8 cellular contexts compared by ENCODE assay signal in genomic region chr11:4093519-4094347, GRCh38. TPM values are rescaled to one million over a fixed set of nuclear protein-coding genes. Genes with fewer than 3 reads are reported as not detected.
DNase-seq lines count a peak whose midpoint lies in the region; ATAC-seq and TF ChIP-seq lines count a peak whose summit lies in the region.

No MANE protein-coding gene starts in this region.

- H3K9me3 Mint-ChIP-seq in activated naive CD4-positive, alpha-beta T cell treated with anti-CD3 and anti-CD28 coated beads, Interleukin-2, amount 50 U/mL, for 72 hours, result no peaks in the 10 kb centered on the region
- H3K9me3 Mint-ChIP-seq in stimulated activated naive B cell treated with anti-CD40 and anti-IgM and Interleukin-4, amounts not matched to agents 10 μg/mL and 1 μg/mL and 100 μg/mL, for 72 hours, result no peaks in the 10 kb centered on the region

- POLR2A ChIA-PET in AG04449 (lab: Yijun Ruan, JAX), result no interaction called here
- POLR2A ChIA-PET in HEK293 (lab: Yijun Ruan, JAX), result no interaction called here

- H3K9me3 ChIP-seq in HEK293 (ENCODE audit: control insufficient read depth, insufficient read depth, low read depth, low read length) (no peaks in the 10 kb centered on the region), iPS DF 6.9 (ENCODE audit: control insufficient read depth, insufficient read depth, low read length) (no peaks in the 10 kb centered on the region)

- peaks cover 0 to 33% of the 10 kb centered on the region in 2 experiments; a peak in 1 of 3 replicates for H3K36me3 ChIP-seq in HEK293 (ENCODE audit: control insufficient read depth in 2 of 2, insufficient read depth in 1 of 2, low read length in 2 of 2)
- H3K36me3 ChIP-seq in iPS DF 6.9 (ENCODE audit: control insufficient read depth, insufficient read depth, low read length), result no peaks in the 10 kb centered on the region

- H3K4me3 ChIP-seq in AG04449 (ENCODE audit: low read depth, low read length), result peak overlapping the region; percentile 93
- peak overlapping the region; percentile 98 for H3K4me3 ChIP-seq in HEK293 (ENCODE audit: low read depth, low read length)
- H3K4me3 ChIP-seq in iPS DF 6.9 (ENCODE audit: low read length), result peak overlapping the region; percentile 99; the same call in 1 of the 2 replicates

- H3K4me1 Mint-ChIP-seq in stimulated activated naive B cell treated with anti-CD40 and anti-IgM and Interleukin-4, amounts not matched to agents 10 μg/mL and 1 μg/mL and 100 μg/mL, for 72 hours, result peaks cover 16 to 29% of the 10 kb centered on the region in 2 donors

- no peak for TF ChIP-seq CTCF in AG04449 (IDR thresholded peaks at IDR 0.05; ENCODE audit: insufficient read depth, low read length, missing control alignments)
- no peak for TF ChIP-seq CTCF in HEK293 (tag by site-specific recombination; IDR thresholded peaks at IDR 0.05)

- no peaks in the 10 kb centered on the region for H3K27me3 ChIP-seq in iPS DF 6.9 (ENCODE audit: control insufficient read depth, insufficient read depth, low read length)

- peak overlapping the region; percentile 85 for H3K27ac ChIP-seq in HEK293 (ENCODE audit: extremely low read depth, low read depth, low read length)
- no peak overlapping the region for H3K27ac ChIP-seq in iPS DF 6.9 (ENCODE audit: low read length)

- CTCF ChIA-PET in AG04449 (lab: Yijun Ruan, JAX), result interaction anchor here (1.2 to 2.0 kb wide), 2 partner anchors 21 to 244 kb away, joined by 4 to 8 read pairs; no protein-coding TSS in a partner anchor
- CTCF ChIA-PET in HEK293 (lab: Yijun Ruan, JAX), result interaction anchor here (0.6 to 0.7 kb wide), 2 partner anchors 129 to 732 kb away, joined by 3 read pairs; no protein-coding TSS in a partner anchor

- H3K36me3 Mint-ChIP-seq in activated naive CD4-positive, alpha-beta T cell treated with anti-CD3 and anti-CD28 coated beads, Interleukin-2, amount 50 U/mL, for 72 hours, result peaks cover 22 to 37% of the 10 kb centered on the region in 2 donors
- H3K36me3 Mint-ChIP-seq in stimulated activated naive B cell treated with anti-CD40 and anti-IgM and Interleukin-4, amounts not matched to agents 10 μg/mL and 1 μg/mL and 100 μg/mL, for 72 hours, result peaks cover 14 to 39% of the 10 kb centered on the region in 2 donors

- H3K4me3 Mint-ChIP-seq in stimulated activated naive B cell treated with anti-CD40 and anti-IgM and Interleukin-4, amounts not matched to agents 10 μg/mL and 1 μg/mL and 100 μg/mL, for 72 hours, result peak overlapping the region; percentile 94 to 98

- no peaks in the 10 kb centered on the region for H3K27me3 Mint-ChIP-seq in stimulated activated naive B cell treated with anti-CD40 and anti-IgM and Interleukin-4, amounts not matched to agents 10 μg/mL and 1 μg/mL and 100 μg/mL, for 72 hours

- ATAC-seq in activated naive CD4-positive, alpha-beta T cell treated with anti-CD3 and anti-CD28 coated beads, Interleukin-2, amount 50 U/mL, for 72 hours, result no peak
- peak in 1 of 2 donors; percentile 16 for ATAC-seq in stimulated activated naive B cell treated with anti-CD40 and anti-IgM and Interleukin-4, amounts not matched to agents 10 μg/mL and 1 μg/mL and 100 μg/mL, for 72 hours (replicated peaks)
- ATAC-seq in GM21786 (IDR thresholded peaks at IDR 0.05; ENCODE audit: unreplicated experiment) (no peak), HG02610 (IDR thresholded peaks at IDR 0.05; ENCODE audit: unreplicated experiment) (no peak)

- WGBS in iPS DF 6.9 (ENCODE audit: insufficient coverage, insufficient read length), result 100% methylated on average over 2 of the region's 25 CpGs

- H3K4me1 ChIP-seq in HEK293 (ENCODE audit: control insufficient read depth, insufficient read depth, low read length), result peaks cover 4% of the 10 kb centered on the region; the same call in 1 of the 2 replicates
- no peaks in the 10 kb centered on the region for H3K4me1 ChIP-seq in iPS DF 6.9 (ENCODE audit: control insufficient read depth, insufficient read depth, low read length)

- no peak for DNase-seq in AG04449 (ENCODE audit: low read depth, low spot score)
- no peak for DNase-seq in activated naive CD4-positive, alpha-beta T cell treated with anti-CD3 and anti-CD28 coated beads, Interleukin-2, amount 50 U/mL, for 72 hours (ENCODE audit: low spot score in 2 of 2)
- no peak for DNase-seq in iPS DF 6.9 (ENCODE audit: low read depth, low spot score)
- no peak for DNase-seq in stimulated activated naive B cell treated with anti-CD40 and anti-IgM and Interleukin-4, amounts not matched to agents 10 μg/mL and 1 μg/mL and 100 μg/mL, for 72 hours
- no peak for DNase-seq in HuH-7 (ENCODE audit: low spot score)

- H3K27ac Mint-ChIP-seq in activated naive CD4-positive, alpha-beta T cell treated with anti-CD3 and anti-CD28 coated beads, Interleukin-2, amount 50 U/mL, for 72 hours, result peak overlapping the region; percentile 97 to 99
- peak overlapping the region; percentile 97 for H3K27ac Mint-ChIP-seq in stimulated activated naive B cell treated with anti-CD40 and anti-IgM and Interleukin-4, amounts not matched to agents 10 μg/mL and 1 μg/mL and 100 μg/mL, for 72 hours

TF ChIP-seq in HEK293, 187 proteins besides CTCF, POLR2A, EP300 and RAD21:
- peak; percentile 96 for TF ChIP-seq ZNF121 (tag by site-specific recombination; IDR thresholded peaks at IDR 0.05)
- no peak for TF ChIP-seq ZNF555 (tag by site-specific recombination; conservative IDR thresholded peaks at IDR 0.05)
TF ChIP-seq in HEK293: peak in this region for 1.

RNA-seq across cellular contexts. Expression of gene RRM1, which starts 0.9 kb away (rescaled TPM):
- total RNA-seq in activated naive CD4-positive, alpha-beta T cell treated with anti-CD3 and anti-CD28 coated beads, Interleukin-2, amount 50 U/mL, for 72 hours, result 100 to 1,000 TPM; 192 to 278 TPM
